Comparison of ENCODE assay signal across 22 cellular contexts in the genomic region with DNA sequence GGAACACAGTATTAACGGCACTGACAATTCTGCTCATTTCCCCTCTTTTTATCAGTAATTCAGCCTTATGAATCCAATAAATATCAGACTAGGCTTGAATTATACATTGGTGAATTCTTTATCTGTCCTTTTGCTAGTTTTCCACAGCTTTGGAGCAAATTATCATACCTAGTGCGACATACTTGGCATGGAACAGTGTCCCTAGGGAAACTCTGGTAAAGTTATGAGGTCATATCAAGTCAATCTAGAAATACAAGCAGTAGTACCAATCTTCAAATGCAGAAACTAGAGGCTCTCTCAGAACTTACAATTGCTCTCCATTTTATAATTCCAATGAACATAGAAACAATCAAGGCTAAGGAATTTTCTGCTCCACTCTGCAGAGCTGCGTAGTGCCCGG.
"Had no signal": no experiment of that assay in that cellular context is flagged by ENCODE, and none has a peak within 500 bp of the region (broad histone marks: within the 10 kb centered on the region; RNA-seq: fewer than 3 reads in every experiment).

No MANE protein-coding gene starts in this region.

- H3K9me3 Mint-ChIP-seq: natural killer cell; stimulated activated effector memory CD8-positive, alpha-beta T cell treated with anti-CD3 and anti-CD28 coated beads, Interleukin-12 subunit alpha, Interleukin-12 subunit beta, amount 100 ng/mL, for 72 hours had no signal

- H3K4me3 Mint-ChIP-seq: memory B cell; natural killer cell; neural crest cell; stimulated activated effector memory CD8-positive, alpha-beta T cell treated with anti-CD3 and anti-CD28 coated beads, Interleukin-12 subunit alpha, Interleukin-12 subunit beta, amount 100 ng/mL, for 72 hours had no signal

- H3K27ac ChIP-seq: neutrophil, prostate gland, sigmoid colon, stomach, testis, tibial nerve, upper lobe of right lung, uterus had no signal

- ATAC-seq: left colon; natural killer cell; stimulated activated effector memory CD8-positive, alpha-beta T cell treated with anti-CD3 and anti-CD28 coated beads, Interleukin-12 subunit alpha, Interleukin-12 subunit beta, amount 100 ng/mL, for 72 hours; upper lobe of right lung had no signal

- H3K9me3 ChIP-seq: neutrophil, prostate gland, sigmoid colon, stomach, testis, upper lobe of right lung, uterus had no signal

- DNase-seq: cortex of kidney; head of caudate nucleus; hippocampal formation; left colon; natural killer cell; right cardiac atrium; sigmoid colon; stimulated activated CD4-positive, alpha-beta T cell treated with anti-CD3 and anti-CD28 coated beads, Interleukin-2, amount 100 ng/mL, for 24 hours; stimulated activated CD4-positive, alpha-beta T cell treated with anti-CD3 and anti-CD28 coated beads, Interleukin-4, amount 100 ng/mL, for 24 hours; stimulated activated naive CD4-positive, alpha-beta T cell treated with Interleukin-2 at 50 U/mL for 16 hours; stomach; substantia nigra; testis; upper lobe of right lung; uterus had no signal

- H3K36me3 Mint-ChIP-seq: memory B cell; natural killer cell; stimulated activated effector memory CD8-positive, alpha-beta T cell treated with anti-CD3 and anti-CD28 coated beads, Interleukin-12 subunit alpha, Interleukin-12 subunit beta, amount 100 ng/mL, for 72 hours had no signal

- H3K4me1 ChIP-seq: prostate gland, sigmoid colon, testis, upper lobe of right lung had no signal

- H3K36me3 ChIP-seq: neutrophil, prostate gland, sigmoid colon, stomach, tibial nerve, upper lobe of right lung, uterus had no signal

- H3K27ac Mint-ChIP-seq: memory B cell; natural killer cell; stimulated activated effector memory CD8-positive, alpha-beta T cell treated with anti-CD3 and anti-CD28 coated beads, Interleukin-12 subunit alpha, Interleukin-12 subunit beta, amount 100 ng/mL, for 72 hours had no signal

- H3K4me3 ChIP-seq: lung, prostate gland, sigmoid colon, stomach, testis, tibial nerve, upper lobe of right lung, uterus had no signal

- H3K27me3 ChIP-seq: neutrophil, sigmoid colon, stomach, testis, tibial nerve, upper lobe of right lung, uterus had no signal

- H3K4me1 Mint-ChIP-seq: memory B cell; natural killer cell; stimulated activated effector memory CD8-positive, alpha-beta T cell treated with anti-CD3 and anti-CD28 coated beads, Interleukin-12 subunit alpha, Interleukin-12 subunit beta, amount 100 ng/mL, for 72 hours had no signal
